ENCODE assay signal across 14 cellular contexts in the genomic region with DNA sequence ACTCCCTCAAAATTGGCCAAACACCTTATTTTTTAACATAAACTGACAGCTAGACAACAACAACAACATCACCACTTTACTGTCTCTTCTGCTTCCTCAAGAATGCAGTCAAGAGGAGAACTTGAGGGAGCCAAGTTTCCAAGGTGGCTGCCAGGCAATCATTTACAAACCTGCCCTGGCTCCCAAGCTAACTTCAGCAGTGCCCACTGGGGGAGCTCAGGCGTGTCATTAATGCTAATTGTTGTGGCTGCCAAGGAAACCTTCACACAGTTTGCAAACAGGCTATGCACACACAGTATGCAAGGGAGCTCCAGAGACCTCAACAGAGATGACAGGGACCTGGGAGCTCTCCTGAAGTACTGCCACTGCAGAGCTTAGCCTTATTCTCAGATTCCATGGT. TPM values are rescaled to one million over a fixed set of nuclear protein-coding genes. Genes with fewer than 3 reads are reported as not detected.
DNase-seq lines count a peak whose midpoint lies in the region; ATAC-seq and TF ChIP-seq lines count a peak whose summit lies in the region.
"Had no signal": no experiment of that assay in that cellular context is flagged by ENCODE, and none has a peak within 500 bp of the region (broad histone marks: within the 10 kb centered on the region; RNA-seq: fewer than 3 reads in every experiment).

No MANE protein-coding gene starts in this region.

- H3K9me2 ChIP-seq in OCI-LY7 (ENCODE audit: insufficient read depth, low read length): no peaks in the 10 kb centered on the region

- BruUV-seq in MCF 10A (replicated peaks; lab: Mats Ljungman, UMichigan) (no TSS peak), OCI-LY7 (replicated peaks; lab: Mats Ljungman, UMichigan) (no TSS peak)

- H2AFZ ChIP-seq in OCI-LY7 (ENCODE audit: low read length): no peak overlapping the region

- TF ChIP-seq CTCF in MCF 10A (IDR thresholded peaks at IDR 0.05; ENCODE audit: unreplicated experiment) (no peak), OCI-LY7 (conservative IDR thresholded peaks at IDR 0.05; ENCODE audit: low read length) (no peak)

- H3K4me1 ChIP-seq in OCI-LY7 (ENCODE audit: insufficient read depth, low read length, poor library complexity, severe bottlenecking): no peaks in the 10 kb centered on the region

- no peaks in the 10 kb centered on the region for H4K20me1 ChIP-seq in OCI-LY7 (ENCODE audit: insufficient read depth, low read length)

- no peak overlapping the region for H3K4me2 ChIP-seq in OCI-LY7 (ENCODE audit: low read length)

- CTCF ChIA-PET in MCF 10A (lab: Yijun Ruan, JAX): interaction anchor here (0.6 to 12.5 kb wide), 7 partner anchors 11 to 305 kb away, joined by 3 to 743 read pairs (median 3); no protein-coding TSS in a partner anchor
- CTCF ChIA-PET in OCI-LY7 (lab: Charles Lee; ENCODE audit: unreplicated experiment): no interaction called here

- no peaks in the 10 kb centered on the region for H3K9me3 Mint-ChIP-seq in MCF 10A (ENCODE audit: unreplicated experiment)
- H3K9me3 Mint-ChIP-seq: activated CD8-positive, alpha-beta T cell treated with anti-CD3 and anti-CD28 coated beads for 36 hours had no signal

- H3K27me3 Mint-ChIP-seq in MCF 10A (ENCODE audit: insufficient read depth, unreplicated experiment): no peaks in the 10 kb centered on the region

- ATAC-seq in sciatic nerve: no peak
- ATAC-seq: activated CD8-positive, alpha-beta T cell treated with anti-CD3 and anti-CD28 coated beads for 36 hours had no signal

- H3K4me3 ChIP-seq in OCI-LY7 (ENCODE audit: low read depth, low read length, poor library complexity, severe bottlenecking): no peak overlapping the region

- H3K4me3 Mint-ChIP-seq in MCF 10A (ENCODE audit: unreplicated experiment): no peak overlapping the region
- H3K4me3 Mint-ChIP-seq: activated CD8-positive, alpha-beta T cell treated with anti-CD3 and anti-CD28 coated beads for 36 hours had no signal

- intact Hi-C loops in MCF 10A (cut with micrococcal nuclease): no loop called here
- intact Hi-C loops in OCI-LY7 (cut with micrococcal nuclease; ENCODE audit: unreplicated experiment): no loop called here
- intact Hi-C loops in sciatic nerve (cut with DNase I): no loop called here

- DNase-seq in COR-L47 (lab: John Stamatoyannopoulos, UW) (peak; percentile 84), LoVo (ENCODE audit: low spot score) (peak; percentile 31), MCF 10A (ENCODE audit: unreplicated experiment) (peak; percentile 43), mucosa of gallbladder (ENCODE audit: low spot score) (peak; percentile 43), OCI-LY7 (ENCODE audit: low spot score) (no peak), sciatic nerve (ENCODE audit: low spot score) (no peak), AG08396 (ENCODE audit: low spot score) (no peak)
- DNase-seq in stimulated activated CD4-positive, alpha-beta T cell treated with anti-CD3 and anti-CD28 coated beads, Interleukin-4, amount 100 ng/mL, for 24 hours: no peak
- DNase-seq: activated CD8-positive, alpha-beta T cell treated with anti-CD3 and anti-CD28 coated beads for 36 hours; anterior cingulate cortex; EL; GOT3; NCI-H1092; stimulated activated naive CD4-positive, alpha-beta T cell treated with Interleukin-2 at 50 U/mL for 16 hours had no signal

- no peak overlapping the region for H3K27ac ChIP-seq in OCI-LY7 (ENCODE audit: low read depth, low read length, poor library complexity, severe bottlenecking)

- H3K9me3 ChIP-seq in OCI-LY7 (ENCODE audit: low read length): no peaks in the 10 kb centered on the region

- H3K36me3 Mint-ChIP-seq in MCF 10A (ENCODE audit: insufficient read depth, unreplicated experiment): peaks cover 11% of the 10 kb centered on the region

- H3K4me1 Mint-ChIP-seq in MCF 10A (ENCODE audit: insufficient read depth, unreplicated experiment): peaks cover 21% of the 10 kb centered on the region

- H3K36me3 ChIP-seq in OCI-LY7 (ENCODE audit: insufficient read depth, low read length): no peaks in the 10 kb centered on the region

- no peaks in the 10 kb centered on the region for H3K79me2 ChIP-seq in OCI-LY7 (ENCODE audit: insufficient read depth, low read depth, low read length)

- POLR2A ChIA-PET in MCF 10A (lab: Yijun Ruan, JAX): interaction anchor here (1.0 to 3.6 kb wide), 4 partner anchors 25 to 62 kb away, joined by 3 to 39 read pairs (median 12); a partner anchor contains a TSS
- POLR2A ChIA-PET in OCI-LY7 (lab: Charles Lee): no interaction called here

- peak overlapping the region; percentile 98 for H3K27ac Mint-ChIP-seq in MCF 10A (ENCODE audit: low read depth, unreplicated experiment)
- H3K27ac Mint-ChIP-seq: activated CD8-positive, alpha-beta T cell treated with anti-CD3 and anti-CD28 coated beads for 36 hours had no signal

RNA-seq across cellular contexts. Expression of a gene that starts 2.1 kb away (rescaled TPM):
- total RNA-seq in MCF 10A (2022): 6.2 and 11.3 TPM in 2 replicates
- total RNA-seq in mucosa of gallbladder: 13.7 TPM
- total RNA-seq in OCI-LY7 (2014; rRNA removed; shearing (Covaris generic)): not detected in 2 replicates
- total RNA-seq in OCI-LY7 (2022): not detected in 2 replicates
- 37.5 TPM for total RNA-seq in sciatic nerve
- total RNA-seq: activated CD8-positive, alpha-beta T cell treated with anti-CD3 and anti-CD28 coated beads for 36 hours had no signal

RNA-seq across cellular contexts. Expression of a gene that starts 18.9 kb away (rescaled TPM):
- total RNA-seq in MCF 10A (2022) (not detected in 2 replicates), mucosa of gallbladder (not detected), OCI-LY7 (2022) (not detected in 2 replicates), sciatic nerve (not detected)
- total RNA-seq in OCI-LY7 (2014; rRNA removed; shearing (Covaris generic)): not detected in 2 replicates
- total RNA-seq: activated CD8-positive, alpha-beta T cell treated with anti-CD3 and anti-CD28 coated beads for 36 hours had no signal

Comparison
In these comparisons a context has a peak if more than half of its experiments do, and no peak if none do; other contexts are left out.
1. DNase-seq: peak in COR-L47 (single experiment), LoVo (single experiment), MCF 10A (single experiment) and mucosa of gallbladder (single experiment); none in stimulated activated CD4-positive, alpha-beta T cell treated with anti-CD3 and anti-CD28 coated beads, Interleukin-4, amount 100 ng/mL, for 24 hours (single experiment), OCI-LY7 (single experiment), sciatic nerve (single experiment) and AG08396 (single experiment).